Comparison of ENCODE assay signal across 13 cellular contexts in the genomic region with DNA sequence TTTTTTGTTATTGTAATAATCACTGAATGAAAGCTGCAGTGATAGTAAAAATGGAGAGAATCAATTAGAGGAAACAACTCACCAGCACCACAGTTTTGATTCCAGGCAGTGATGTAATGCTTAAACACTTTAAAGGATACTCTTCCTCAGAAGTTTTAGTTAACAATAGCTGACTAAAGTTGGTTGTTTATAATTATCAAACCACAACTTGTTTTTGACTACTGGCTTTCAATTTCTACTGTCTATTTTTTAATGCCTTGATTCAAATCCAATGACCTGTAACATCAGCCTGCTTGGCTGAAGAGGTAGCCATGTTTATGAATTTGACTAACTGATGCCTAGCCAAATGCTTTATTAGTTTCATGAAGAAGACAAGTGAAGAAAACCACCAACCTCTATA. TPM values are rescaled to one million over a fixed set of nuclear protein-coding genes. Genes with fewer than 3 reads are reported as not detected.
DNase-seq lines count a peak whose midpoint lies in the region; ATAC-seq and TF ChIP-seq lines count a peak whose summit lies in the region.
"Had no signal": no experiment of that assay in that cellular context is flagged by ENCODE, and none has a peak within 500 bp of the region (broad histone marks: within the 10 kb centered on the region; RNA-seq: fewer than 3 reads in every experiment).

No MANE protein-coding gene starts in this region.

- no peak overlapping the region for H2BK15ac ChIP-seq in mesenchymal stem cell (ENCODE audit: low read depth, poor library complexity, severe bottlenecking)

- intact Hi-C loops in left ventricle myocardium inferior (cut with micrococcal nuclease), result no loop called here
- intact Hi-C loops in left cardiac atrium (cut with DNase I), result no loop called here
- intact Hi-C loops in ascending aorta (cut with DNase I), result loop anchor here (2.0 to 5.0 kb wide), 2 partner anchors 18 to 51 kb away; a partner anchor contains a TSS
- intact Hi-C loops in vagina (cut with DNase I), result no loop called here

- DNase-seq in left ventricle myocardium inferior (no peak), left cardiac atrium (no peak), ascending aorta (ENCODE audit: low spot score in 2 of 2) (no peak), mesenchymal stem cell (peak; percentile 16), vagina (ENCODE audit: extremely low spot score in 2 of 2) (no peak), chondrocyte (ENCODE audit: low spot score) (no peak), KG1 (lab: John Stamatoyannopoulos, UW) (no peak)
- DNase-seq: esophagus squamous epithelium had no signal

- no peaks in the 10 kb centered on the region for H3K36me3 Mint-ChIP-seq in chondrocyte (ENCODE audit: low read depth)

- H3K27ac ChIP-seq in left ventricle myocardium inferior (replicated peaks) (peak overlapping the region; percentile 70), ascending aorta (peak overlapping the region in 1 of 2 donors; percentile 69), mesenchymal stem cell (ENCODE audit: low read length, poor library complexity, severe bottlenecking) (no peak overlapping the region), vagina (peak overlapping the region; percentile 57)
- H3K27ac ChIP-seq: BLaER1 had no signal

- no peak overlapping the region for H3K18ac ChIP-seq in mesenchymal stem cell (ENCODE audit: low read depth in 1 of 2, low read length in 2 of 2)

- no peak overlapping the region for H3K4me3 Mint-ChIP-seq in chondrocyte (ENCODE audit: unreplicated experiment)
- H3K4me3 Mint-ChIP-seq: neural crest cell had no signal

- H3K36me3 ChIP-seq in left ventricle myocardium inferior, result no peaks in the 10 kb centered on the region
- no peaks in the 10 kb centered on the region for H3K36me3 ChIP-seq in ascending aorta
- H3K36me3 ChIP-seq in mesenchymal stem cell (ENCODE audit: control insufficient read depth in 1 of 2, insufficient read depth in 2 of 2, low read depth in 1 of 2, low read length in 2 of 2), result no peaks in the 10 kb centered on the region
- no peaks in the 10 kb centered on the region for H3K36me3 ChIP-seq in vagina
- H3K36me3 ChIP-seq: BLaER1, esophagus squamous epithelium had no signal

- no peak overlapping the region for H3K4me2 ChIP-seq in mesenchymal stem cell (ENCODE audit: low read length, poor library complexity, severe bottlenecking)
- H3K4me2 ChIP-seq: BLaER1 had no signal

- no peaks in the 10 kb centered on the region for H3K79me1 ChIP-seq in mesenchymal stem cell (replicated peaks; ENCODE audit: low read length, poor library complexity, severe bottlenecking)

- H3K23ac ChIP-seq in mesenchymal stem cell (ENCODE audit: low read length in 2 of 2), result no peak overlapping the region

- no peak for TF ChIP-seq POLR2A in vagina (IDR thresholded peaks at IDR 0.05)

- ATAC-seq in left cardiac atrium, result no peak
- ATAC-seq in GM18870 (IDR thresholded peaks at IDR 0.05; ENCODE audit: unreplicated experiment), result no peak

- H3K9me3 ChIP-seq in left ventricle myocardium inferior (replicated peaks) (peaks cover 4% of the 10 kb centered on the region), ascending aorta (no peaks in the 10 kb centered on the region), mesenchymal stem cell (ENCODE audit: control insufficient read depth, low read length) (no peaks in the 10 kb centered on the region), vagina (no peaks in the 10 kb centered on the region)
- H3K9me3 ChIP-seq: BLaER1, esophagus squamous epithelium had no signal

- H3K9me3 Mint-ChIP-seq in chondrocyte (ENCODE audit: low read depth), result no peaks in the 10 kb centered on the region
- H3K9me3 Mint-ChIP-seq: neural crest cell had no signal

- H3K27me3 Mint-ChIP-seq in chondrocyte (ENCODE audit: low read depth), result peaks cover 3% of the 10 kb centered on the region

- no peak overlapping the region for H3K9ac ChIP-seq in mesenchymal stem cell (ENCODE audit: low read length)
- H3K9ac ChIP-seq: BLaER1 had no signal

- no peak overlapping the region for H4K8ac ChIP-seq in mesenchymal stem cell (ENCODE audit: low read length)

- H3K4ac ChIP-seq in mesenchymal stem cell (ENCODE audit: low read depth in 1 of 2, low read length in 2 of 2), result no peak overlapping the region

- no peak overlapping the region for H2AK5ac ChIP-seq in mesenchymal stem cell (ENCODE audit: low read length, severe bottlenecking)

- H2BK120ac ChIP-seq in mesenchymal stem cell (ENCODE audit: low read depth, low read length), result no peak overlapping the region

- H3K4me1 ChIP-seq in left ventricle myocardium inferior, result peaks cover 16% of the 10 kb centered on the region
- peaks cover 3 to 6% of the 10 kb centered on the region in 2 donors for H3K4me1 ChIP-seq in ascending aorta
- H3K4me1 ChIP-seq in mesenchymal stem cell (ENCODE audit: control insufficient read depth, insufficient read depth, low read depth, low read length), result no peaks in the 10 kb centered on the region
- no peaks in the 10 kb centered on the region for H3K4me1 ChIP-seq in vagina

- H2BK12ac ChIP-seq in mesenchymal stem cell (ENCODE audit: low read length in 2 of 2), result no peak overlapping the region

- no peak overlapping the region for H3K27ac Mint-ChIP-seq in chondrocyte (ENCODE audit: unreplicated experiment)

- peaks cover 15% of the 10 kb centered on the region for H3K4me1 Mint-ChIP-seq in chondrocyte (ENCODE audit: low read depth)
- H3K4me1 Mint-ChIP-seq: neural crest cell had no signal

- no peak overlapping the region for H4K91ac ChIP-seq in mesenchymal stem cell (ENCODE audit: low read length)

- H2BK5ac ChIP-seq in mesenchymal stem cell (ENCODE audit: low read depth, low read length, poor library complexity, severe bottlenecking), result no peak overlapping the region

- H3K4me3 ChIP-seq in left ventricle myocardium inferior, result peak overlapping the region; percentile 59
- H3K4me3 ChIP-seq in ascending aorta, result peak overlapping the region; percentile 32 to 69
- H3K4me3 ChIP-seq in mesenchymal stem cell (ENCODE audit: insufficient read depth in 1 of 2, low read depth in 1 of 2, low read length in 2 of 2), result no peak overlapping the region
- H3K4me3 ChIP-seq in vagina, result no peak overlapping the region
- H3K4me3 ChIP-seq: BLaER1 had no signal

- H3K27me3 ChIP-seq in left ventricle myocardium inferior (ENCODE audit: low read depth) (no peaks in the 10 kb centered on the region), ascending aorta (no peaks in the 10 kb centered on the region), mesenchymal stem cell (ENCODE audit: control insufficient read depth in 1 of 2, insufficient read depth in 1 of 2, low read length in 2 of 2) (no peaks in the 10 kb centered on the region), vagina (no peaks in the 10 kb centered on the region)
- H3K27me3 ChIP-seq: BLaER1, esophagus squamous epithelium had no signal

- no peak overlapping the region for H2AFZ ChIP-seq in mesenchymal stem cell (ENCODE audit: low read depth, low read length)

- no peak overlapping the region for H3K14ac ChIP-seq in mesenchymal stem cell (ENCODE audit: low read length in 2 of 2)

- no peak for TF ChIP-seq CTCF in left ventricle myocardium inferior (IDR thresholded peaks at IDR 0.05; ENCODE audit: borderline replicate concordance)
- no peak for TF ChIP-seq CTCF in ascending aorta (IDR thresholded peaks at IDR 0.05)
- TF ChIP-seq CTCF in vagina (IDR thresholded peaks at IDR 0.05), result no peak
- TF ChIP-seq CTCF in chondrocyte (IDR thresholded peaks at IDR 0.05), result no peak

RNA-seq across cellular contexts. Expression of a gene that starts 18.2 kb away (rescaled TPM):
- not detected for total RNA-seq in left ventricle myocardium inferior
- total RNA-seq in left cardiac atrium, result under 1 TPM; 0.32 to 0.52 TPM
- 5.6 TPM for total RNA-seq in ascending aorta
- 1.7 TPM for polyA plus RNA-seq in mesenchymal stem cell (2013, experiment 1 of 2)
- polyA plus RNA-seq in mesenchymal stem cell (2013, experiment 2 of 2), result 2.0 TPM
- total RNA-seq in vagina, result 7.4 TPM
- not detected in 3 replicates for total RNA-seq in chondrocyte
- total RNA-seq: activated CD8-positive, alpha-beta memory T cell treated with anti-CD3 and anti-CD28 coated beads for 36 hours; bronchial epithelial cell; neural crest cell had no signal

RNA-seq across cellular contexts. Expression of a gene that starts 51.9 kb away (rescaled TPM):
- 13.9 TPM for total RNA-seq in left ventricle myocardium inferior
- total RNA-seq in left cardiac atrium, result 10 to 100 TPM; 21.7 to 28.4 TPM
- total RNA-seq in ascending aorta, result 56.6 TPM
- 386 TPM for polyA plus RNA-seq in mesenchymal stem cell (2013, experiment 1 of 2)
- polyA plus RNA-seq in mesenchymal stem cell (2013, experiment 2 of 2), result 390 TPM
- 70.2 TPM for total RNA-seq in vagina
- 1.2 to 12.6 TPM (median 1.8 TPM) in 3 replicates for total RNA-seq in chondrocyte
- total RNA-seq: neural crest cell had no signal

Comparison
In these comparisons a context has a peak if more than half of its experiments do, and no peak if none do; other contexts are left out.
1. H3K4me3 ChIP-seq: peak in left ventricle myocardium inferior (single experiment) and ascending aorta (2 of 2); none in mesenchymal stem cell (0 of 2) and vagina (0 of 2).